25 cellular contexts compared by ENCODE assay signal in genomic region chr1:201112173-201112731, GRCh38. TPM values are rescaled to one million over a fixed set of nuclear protein-coding genes. Genes with fewer than 3 reads are reported as not detected.
DNase-seq lines count a peak whose midpoint lies in the region; ATAC-seq and TF ChIP-seq lines count a peak whose summit lies in the region.
"Had no signal": no experiment of that assay in that cellular context is flagged by ENCODE, and none has a peak within 500 bp of the region (broad histone marks: within the 10 kb centered on the region; RNA-seq: fewer than 3 reads in every experiment).

CACNA1S (minus strand) TSS chr1:201112426; CDS start chr1:201112339, 87 bp downstream.

- no peak within 1 kb of the TSS for H3K4me3 ChIP-seq in CD4-positive, alpha-beta memory T cell (ENCODE audit: low read length in 2 of 2)
- H3K4me3 ChIP-seq in GM23338 (no peak within 1 kb of the TSS), neural progenitor cell (no peak within 1 kb of the TSS)
- H3K4me3 ChIP-seq: esophagus squamous epithelium, upper lobe of left lung had no signal

- no peak for DNase-seq in CD4-positive, alpha-beta memory T cell
- DNase-seq in GM23338 (ENCODE audit: low spot score) (no peak), chondrocyte (ENCODE audit: low spot score) (no peak), neural progenitor cell (ENCODE audit: low spot score) (peak; percentile 53), CD14-positive monocyte (ENCODE audit: low spot score) (no peak)
- DNase-seq: activated CD4-positive, alpha-beta T cell treated with anti-CD3 and anti-CD28 coated beads, Interleukin-2, amount 50 U/mL, for 4 hours; activated CD8-positive, alpha-beta memory T cell treated with anti-CD3 and anti-CD28 coated beads, Interleukin-2, amount 50 U/mL, for 48 hours; activated gamma-delta T cell treated with Interleukin-2 at 50 U/mL for 16 hours; anterior cingulate cortex; effector CD4-positive, alpha-beta T cell; esophagus squamous epithelium; left colon; MM.1S; NCI-H1436; NCI-H2171; NCI-H748 treated with DMSO at 0.1 percent for 48 hours; OCI-M1; SHP77; stimulated activated CD4-positive, alpha-beta T cell treated with anti-CD3 and anti-CD28 coated beads, Interleukin-4, amount 100 ng/mL, for 1 hour; upper lobe of left lung had no signal

- no peaks in the 10 kb centered on the region for H3K27me3 Mint-ChIP-seq in CD4-positive, alpha-beta memory T cell
- H3K27me3 Mint-ChIP-seq in GM23338 (ENCODE audit: insufficient read depth, low read depth, poor library complexity) (peaks cover 41% of the 10 kb centered on the region), chondrocyte (ENCODE audit: low read depth) (peaks cover 5% of the 10 kb centered on the region), neural progenitor cell (ENCODE audit: insufficient read depth, low read depth) (peaks cover 8% of the 10 kb centered on the region), CD14-positive monocyte (ENCODE audit: low read depth in 3 of 3) (peaks cover 32 to 44% (median 40%) of the 10 kb centered on the region in 3 donors)

- CTCF ChIA-PET in CD4-positive, alpha-beta memory T cell (lab: Charles Lee; ENCODE audit: partially characterized antibody): interaction anchor here (0.6 to 4.0 kb wide), 4 partner anchors 27 to 173 kb away, joined by 3 to 57 read pairs (median 24); no protein-coding TSS in a partner anchor

- H3K36me3 ChIP-seq in CD4-positive, alpha-beta memory T cell (ENCODE audit: insufficient read depth, low read length): no peaks in the 10 kb centered on the region
- H3K36me3 ChIP-seq in GM23338 (ENCODE audit: insufficient read depth) (no peaks in the 10 kb centered on the region), neural progenitor cell (no peaks in the 10 kb centered on the region)
- H3K36me3 ChIP-seq: esophagus squamous epithelium, neutrophil, upper lobe of left lung had no signal

- H4K20me1 ChIP-seq in GM23338 (replicated peaks; ENCODE audit: insufficient read depth) (no peaks in the 10 kb centered on the region), neural progenitor cell (ENCODE audit: low read depth) (no peaks in the 10 kb centered on the region)

- H3K27me3 ChIP-seq in CD4-positive, alpha-beta memory T cell (ENCODE audit: insufficient read depth, low read length): no peaks in the 10 kb centered on the region
- H3K27me3 ChIP-seq in GM23338 (ENCODE audit: insufficient read depth): peaks cover 40% of the 10 kb centered on the region
- peaks cover 38% of the 10 kb centered on the region for H3K27me3 ChIP-seq in neural progenitor cell

- peak within 1 kb of the TSS in 7 of 8 donors; percentile 36 to 73 (median 54) for H3K4me3 Mint-ChIP-seq in CD4-positive, alpha-beta memory T cell
- H3K4me3 Mint-ChIP-seq in GM23338 (no peak within 1 kb of the TSS), chondrocyte (ENCODE audit: unreplicated experiment) (no peak within 1 kb of the TSS), neural progenitor cell (peak within 1 kb of the TSS; percentile 63), CD14-positive monocyte (peak within 1 kb of the TSS in 1 of 2 donors; percentile 63)

- H3K79me2 ChIP-seq in GM23338 (replicated peaks; ENCODE audit: insufficient read depth) (no peaks in the 10 kb centered on the region), neural progenitor cell (ENCODE audit: low read depth) (no peaks in the 10 kb centered on the region)

- ATAC-seq in GM23338: no peak
- no peak for ATAC-seq in GM19351 (IDR thresholded peaks at IDR 0.05; ENCODE audit: unreplicated experiment)
- ATAC-seq in HG03139 (IDR thresholded peaks at IDR 0.05; ENCODE audit: unreplicated experiment): no peak
- ATAC-seq: left colon had no signal

- H3K4me1 Mint-ChIP-seq in CD4-positive, alpha-beta memory T cell: peaks cover 2 to 22% (median 10%) of the 10 kb centered on the region in 4 donors
- H3K4me1 Mint-ChIP-seq in GM23338 (peaks cover 9% of the 10 kb centered on the region; the same call in 2 of the 3 replicates), chondrocyte (ENCODE audit: low read depth) (peaks cover 8% of the 10 kb centered on the region), neural progenitor cell (peaks cover 56% of the 10 kb centered on the region), CD14-positive monocyte (peaks cover 8% of the 10 kb centered on the region)

- no peak within 1 kb of the TSS for H3K27ac ChIP-seq in CD4-positive, alpha-beta memory T cell (ENCODE audit: low read depth, low read length)
- H3K27ac ChIP-seq in GM23338 (ENCODE audit: low read depth) (no peak within 1 kb of the TSS), neural progenitor cell (no peak within 1 kb of the TSS)
- H3K27ac ChIP-seq: esophagus squamous epithelium, neutrophil, upper lobe of left lung had no signal

- TF ChIP-seq CTCF in GM23338 (conservative IDR thresholded peaks at IDR 0.05; ENCODE audit: low read depth in 2 of 2) (no peak), chondrocyte (IDR thresholded peaks at IDR 0.05) (no peak), neural progenitor cell (IDR thresholded peaks at IDR 0.05) (no peak), CD14-positive monocyte (IDR thresholded peaks at IDR 0.05) (no peak)

- H3K36me3 Mint-ChIP-seq in CD4-positive, alpha-beta memory T cell: no peaks in the 10 kb centered on the region
- H3K36me3 Mint-ChIP-seq in GM23338 (ENCODE audit: low read depth) (no peaks in the 10 kb centered on the region), chondrocyte (ENCODE audit: low read depth) (no peaks in the 10 kb centered on the region), neural progenitor cell (no peaks in the 10 kb centered on the region), CD14-positive monocyte (no peaks in the 10 kb centered on the region)

- no peaks in the 10 kb centered on the region for H3K9me3 Mint-ChIP-seq in CD4-positive, alpha-beta memory T cell
- no peaks in the 10 kb centered on the region for H3K9me3 Mint-ChIP-seq in GM23338
- no peaks in the 10 kb centered on the region for H3K9me3 Mint-ChIP-seq in chondrocyte (ENCODE audit: low read depth)
- no peaks in the 10 kb centered on the region for H3K9me3 Mint-ChIP-seq in neural progenitor cell
- H3K9me3 Mint-ChIP-seq in CD14-positive monocyte: peaks cover 0 to 5% (median 0%) of the 10 kb centered on the region in 7 donors

- H2AFZ ChIP-seq in GM23338: 0 out of 2 replicates have a peak within 1 kb of the TSS, but pooled peaks have one; percentile 99
- H2AFZ ChIP-seq in neural progenitor cell (replicated peaks): peak within 1 kb of the TSS; percentile 10

- POLR2A ChIA-PET in CD4-positive, alpha-beta memory T cell (lab: Charles Lee; ENCODE audit: partially characterized antibody): no interaction called here

- H3K9me3 ChIP-seq in CD4-positive, alpha-beta memory T cell (ENCODE audit: control insufficient read depth in 1 of 2, low read length in 2 of 2): no peaks in the 10 kb centered on the region
- H3K9me3 ChIP-seq in neural progenitor cell (ENCODE audit: low read depth): no peaks in the 10 kb centered on the region
- H3K9me3 ChIP-seq: esophagus squamous epithelium, neutrophil, upper lobe of left lung had no signal

- intact Hi-C loops in CD4-positive, alpha-beta memory T cell (cut with micrococcal nuclease): loop anchor here (10.0 kb wide), 2 partner anchors 487 to 557 kb away; partner anchors contain the start of gene KIF14
- intact Hi-C loops in CD14-positive monocyte (cut with micrococcal nuclease): loop anchor here in 1 of 2 donors (10.0 kb wide), 1 partner anchor 137 kb away; no protein-coding TSS in a partner anchor

- H3K4me2 ChIP-seq in GM23338 (no peak within 1 kb of the TSS), neural progenitor cell (no peak within 1 kb of the TSS)

- no peak within 1 kb of the TSS for H3K9ac ChIP-seq in neural progenitor cell

- peaks cover 10% of the 10 kb centered on the region for H3K4me1 ChIP-seq in CD4-positive, alpha-beta memory T cell (ENCODE audit: insufficient read depth, low read length)
- H3K4me1 ChIP-seq in GM23338 (ENCODE audit: insufficient read depth): peaks cover 5% of the 10 kb centered on the region
- peaks cover 21% of the 10 kb centered on the region for H3K4me1 ChIP-seq in neural progenitor cell

- no peaks in the 10 kb centered on the region for H3K9me2 ChIP-seq in GM23338 (ENCODE audit: insufficient read depth)

- H3K27ac Mint-ChIP-seq in CD4-positive, alpha-beta memory T cell: peak within 1 kb of the TSS in 3 of 7 donors; percentile 22 to 79 (median 74)
- no peak within 1 kb of the TSS for H3K27ac Mint-ChIP-seq in GM23338
- H3K27ac Mint-ChIP-seq in chondrocyte (ENCODE audit: unreplicated experiment): peak within 1 kb of the TSS; percentile 45
- peak within 1 kb of the TSS; percentile 92 for H3K27ac Mint-ChIP-seq in neural progenitor cell
- no peak within 1 kb of the TSS for H3K27ac Mint-ChIP-seq in CD14-positive monocyte

- H3F3A ChIP-seq in GM23338 (replicated peaks; ENCODE audit: low read depth): no peaks in the 10 kb centered on the region
- no peaks in the 10 kb centered on the region for H3F3A ChIP-seq in neural progenitor cell (ENCODE audit: low read depth)

TF ChIP-seq in GM23338, 12 proteins besides CTCF, POLR2A, EP300 and RAD21 (continues in another document):
- TF ChIP-seq CREB1 (CRISPR knock-in tag; IDR thresholded peaks at IDR 0.05; ENCODE audit: low read depth): no peak
- TF ChIP-seq EZH2 (IDR thresholded peaks at IDR 0.05; ENCODE audit: low read depth, unreplicated experiment): no peak
- TF ChIP-seq NANOG (IDR thresholded peaks at IDR 0.05; ENCODE audit: borderline replicate concordance): no peak

RNA-seq across cellular contexts. Expression of gene CACNA1S, which starts in this region (rescaled TPM):
- total RNA-seq in CD4-positive, alpha-beta memory T cell: not detected
- polyA plus RNA-seq in CD4-positive, alpha-beta memory T cell: not detected
- 0.03 and 0.04 TPM in 2 replicates for total RNA-seq in GM23338 (2014; rRNA removed; shearing (Covaris generic))
- not detected in 2 replicates for polyA plus RNA-seq in GM23338 (2016; fragmentation: Nextera tagmentation; extraction: Ambion mirVana)
- total RNA-seq in chondrocyte: 0.07 to 0.46 TPM (median 0.40 TPM) in 3 replicates
- 0.11 and 0.12 TPM in 2 replicates for total RNA-seq in neural progenitor cell (ENCODE audit: low replicate concordance)
- not detected for polyA plus RNA-seq in CD14-positive monocyte
- total RNA-seq: esophagus squamous epithelium, glomerular endothelial cell, left colon, mesenteric fat pad had no signal

Comparison
In these comparisons a context has a peak if more than half of its experiments do, and no peak if none do; other contexts are left out.
1. Peak in DNase-seq in neural progenitor cell; RNA of the gene not detected or under 1 TPM.
2. H3K27ac Mint-ChIP-seq: peak in chondrocyte (single experiment) and neural progenitor cell (single experiment); none in GM23338 (single experiment) and CD14-positive monocyte (0 of 7).
3. H3K4me3 Mint-ChIP-seq: peak in CD4-positive, alpha-beta memory T cell (7 of 8) and neural progenitor cell (single experiment); none in GM23338 (single experiment) and chondrocyte (single experiment).